ENCODE assay signal across 28 cellular contexts in the genomic region with DNA sequence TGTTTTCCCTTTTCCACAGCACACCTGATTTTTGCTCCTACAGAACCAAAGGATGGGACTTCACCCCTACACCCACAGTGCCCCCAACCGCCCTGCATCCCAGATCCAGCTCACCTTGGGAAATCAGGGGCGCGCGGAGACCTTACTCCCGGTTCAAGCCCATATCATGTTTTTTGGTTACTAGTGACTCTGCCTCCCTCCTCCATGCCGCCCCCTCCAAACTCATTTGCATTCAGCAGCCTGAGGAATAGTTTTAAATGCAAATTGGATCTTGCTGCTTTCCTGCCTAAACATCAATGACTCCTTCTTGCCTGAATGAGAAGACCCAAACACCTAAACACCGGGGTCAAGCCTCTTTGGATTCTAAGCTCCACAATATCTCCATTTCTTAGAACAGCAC.
"Had no signal": no experiment of that assay in that cellular context is flagged by ENCODE, and none has a peak within 500 bp of the region (broad histone marks: within the 10 kb centered on the region; RNA-seq: fewer than 3 reads in every experiment).

No MANE protein-coding gene starts in this region.

- ATAC-seq: heart right ventricle; left colon; lower lobe of right lung; natural killer cell treated with Interleukin-12 subunit alpha and Interleukin-12 subunit beta and Interleukin-15 and Interleukin-18, amount 100 ng/mL, for 72 hours; sciatic nerve; stimulated activated naive CD8-positive, alpha-beta T cell treated with anti-CD3 and anti-CD28 coated beads, Interleukin-15, amount 100 ng/mL, for 72 hours had no signal

- H3K4me1 ChIP-seq: esophagus squamous epithelium, heart right ventricle, left ventricle myocardium inferior, lower lobe of right lung, parathyroid adenoma, right atrium auricular region, thyroid gland, vagina had no signal

- H2AFZ ChIP-seq: parathyroid adenoma had no signal

- H3K27ac Mint-ChIP-seq: natural killer cell treated with Interleukin-12 subunit alpha and Interleukin-12 subunit beta and Interleukin-15 and Interleukin-18, amount 100 ng/mL, for 72 hours; progenitor cell of endocrine pancreas had no signal

- H3K4me3 ChIP-seq: dorsolateral prefrontal cortex, esophagus squamous epithelium, heart right ventricle, left ventricle myocardium inferior, lower lobe of right lung, right atrium auricular region, smooth muscle cell, thyroid gland, vagina had no signal

- DNase-seq: cerebellar nuclear complex; effector CD4-positive, alpha-beta T cell; esophagus squamous epithelium; foreskin melanocyte; glutamatergic neuron; heart right ventricle; hippocampal formation; left colon; left ventricle myocardium inferior; lower lobe of right lung; stimulated activated CD4-positive, alpha-beta T cell treated with anti-CD3 and anti-CD28 coated beads, Interleukin-12 subunit alpha, Interleukin-12 subunit beta, amount 100 ng/mL, for 4 hours; stimulated activated CD4-positive, alpha-beta T cell treated with anti-CD3 and anti-CD28 coated beads, Interleukin-1b, Interleukin-23, amount 100 ng/mL, for 48 hours; stimulated activated CD4-positive, alpha-beta T cell treated with anti-CD3 and anti-CD28 coated beads, Interleukin-4, amount 100 ng/mL, for 1 hour; stimulated activated CD8-positive, alpha-beta memory T cell treated with anti-CD3 and anti-CD28 coated beads, Interleukin-4, amount 100 ng/mL, for 48 hours; stimulated activated naive CD4-positive, alpha-beta T cell; stimulated activated naive CD8-positive, alpha-beta T cell treated with anti-CD3 and anti-CD28 coated beads, Interleukin-15, amount 100 ng/mL, for 72 hours; thyroid gland; trophoblast cell had no signal

- H3K79me2 ChIP-seq: parathyroid adenoma had no signal

- H3K9me3 ChIP-seq: esophagus squamous epithelium, heart right ventricle, left ventricle myocardium inferior, lower lobe of right lung, neutrophil, right atrium auricular region, thyroid gland, vagina had no signal

- H3K4me1 Mint-ChIP-seq: neural crest cell; stimulated activated naive CD8-positive, alpha-beta T cell treated with anti-CD3 and anti-CD28 coated beads, Interleukin-15, amount 100 ng/mL, for 72 hours had no signal

- H3K27me3 ChIP-seq: esophagus squamous epithelium, heart right ventricle, neutrophil, right atrium auricular region, thyroid gland, vagina had no signal

- H3K9ac ChIP-seq: parathyroid adenoma had no signal

- H3K4me3 Mint-ChIP-seq: natural killer cell treated with Interleukin-12 subunit alpha and Interleukin-12 subunit beta and Interleukin-15 and Interleukin-18, amount 100 ng/mL, for 72 hours; neural crest cell; stimulated activated naive CD8-positive, alpha-beta T cell treated with anti-CD3 and anti-CD28 coated beads, Interleukin-15, amount 100 ng/mL, for 72 hours had no signal

- H3K36me3 Mint-ChIP-seq: natural killer cell treated with Interleukin-12 subunit alpha and Interleukin-12 subunit beta and Interleukin-15 and Interleukin-18, amount 100 ng/mL, for 72 hours had no signal

- H3K9me3 Mint-ChIP-seq: neural crest cell had no signal

- H3K4me2 ChIP-seq: smooth muscle cell had no signal

- H3K27ac ChIP-seq: esophagus squamous epithelium, heart right ventricle, left ventricle myocardium inferior, lower lobe of right lung, neutrophil, parathyroid adenoma, right atrium auricular region, thyroid gland, vagina had no signal

- H3K36me3 ChIP-seq: esophagus squamous epithelium, heart right ventricle, left ventricle myocardium inferior, lower lobe of right lung, neutrophil, right atrium auricular region, thyroid gland, vagina had no signal

- H3K27me3 Mint-ChIP-seq: stimulated activated naive CD8-positive, alpha-beta T cell treated with anti-CD3 and anti-CD28 coated beads, Interleukin-15, amount 100 ng/mL, for 72 hours had no signal
